In the genomic region with DNA sequence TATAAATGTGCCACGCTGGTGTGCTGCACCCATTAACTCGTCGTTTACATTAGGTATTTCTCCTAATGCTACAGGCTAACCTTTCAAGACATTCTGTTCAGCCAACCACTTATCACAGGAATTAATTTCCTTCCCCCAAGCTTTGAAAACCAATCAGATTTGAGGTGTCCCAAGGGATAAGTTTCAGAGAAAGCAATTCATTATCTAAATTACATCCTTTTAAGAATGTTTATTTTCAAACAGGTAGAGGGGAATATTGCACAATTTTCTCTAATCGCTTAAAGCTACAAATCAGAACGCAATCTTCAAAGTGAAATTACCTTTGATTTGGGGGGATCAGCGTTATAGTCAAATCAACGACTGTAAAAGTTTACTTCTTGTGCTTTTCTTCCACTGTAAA, we compare ENCODE assay signal across 8 cellular contexts. TPM values are rescaled to one million over a fixed set of nuclear protein-coding genes. Genes with fewer than 3 reads are reported as not detected.
DNase-seq lines count a peak whose midpoint lies in the region; ATAC-seq and TF ChIP-seq lines count a peak whose summit lies in the region.
"Had no signal": no experiment of that assay in that cellular context is flagged by ENCODE, and none has a peak within 500 bp of the region (broad histone marks: within the 10 kb centered on the region; RNA-seq: fewer than 3 reads in every experiment).

No MANE protein-coding gene starts in this region.

- H3K27ac ChIP-seq in naive thymus-derived CD4-positive, alpha-beta T cell (ENCODE audit: low read depth, low read length): peak overlapping the region; percentile 84

- H3K9me3 ChIP-seq in naive thymus-derived CD4-positive, alpha-beta T cell (ENCODE audit: control insufficient read depth in 2 of 3, low read length in 3 of 3): no peaks in the 10 kb centered on the region

- intact Hi-C loops in naive thymus-derived CD4-positive, alpha-beta T cell (cut with micrococcal nuclease): loop anchor here (1.0 to 10.0 kb wide), 10 partner anchors 53 to 1480 kb away; a partner anchor contains a TSS

- no peak for ATAC-seq in naive thymus-derived CD4-positive, alpha-beta T cell
- ATAC-seq in HG03520 (IDR thresholded peaks at IDR 0.05; ENCODE audit: unreplicated experiment): no peak
- ATAC-seq in HG03025 (IDR thresholded peaks at IDR 0.05; ENCODE audit: low FRiP score, unreplicated experiment): no peak

- H3K4me3 Mint-ChIP-seq in naive thymus-derived CD4-positive, alpha-beta T cell: peak overlapping the region; percentile 88 to 96 (median 94)

- peaks cover 21 to 65% (median 48%) of the 10 kb centered on the region in 7 donors for H3K4me1 Mint-ChIP-seq in naive thymus-derived CD4-positive, alpha-beta T cell

- DNase-seq in NCI-H69 (lab: John Stamatoyannopoulos, UW): peak; percentile 85
- DNase-seq in choroid plexus epithelial cell (ENCODE audit: low read depth): peak; percentile 45
- peak in 1 of 9 donors; percentile 17 for DNase-seq in naive thymus-derived CD4-positive, alpha-beta T cell
- no peak for DNase-seq in SKM-1 treated with dmso at 0.1 percent for 144 hours (lab: John Stamatoyannopoulos, UW; ENCODE audit: unreplicated experiment)

- H3K36me3 Mint-ChIP-seq in naive thymus-derived CD4-positive, alpha-beta T cell: peaks cover 0 to 2% (median 0%) of the 10 kb centered on the region in 5 donors

- no peaks in the 10 kb centered on the region for H3K27me3 ChIP-seq in naive thymus-derived CD4-positive, alpha-beta T cell (ENCODE audit: control insufficient read depth in 2 of 2, insufficient read depth in 2 of 2, low read length in 2 of 2)

- H3K9me3 Mint-ChIP-seq in naive thymus-derived CD4-positive, alpha-beta T cell: no peaks in the 10 kb centered on the region

- H3K27ac Mint-ChIP-seq in naive thymus-derived CD4-positive, alpha-beta T cell: peak overlapping the region in 8 of 9 donors; percentile 74 to 92 (median 90)

- peaks cover 5 to 8% of the 10 kb centered on the region in 2 donors for H3K4me1 ChIP-seq in naive thymus-derived CD4-positive, alpha-beta T cell (ENCODE audit: control insufficient read depth in 2 of 2, insufficient read depth in 2 of 2, low read length in 2 of 2)

- H3K36me3 ChIP-seq in naive thymus-derived CD4-positive, alpha-beta T cell (ENCODE audit: control insufficient read depth in 2 of 3, insufficient read depth in 3 of 3, low read length in 3 of 3): peaks cover 0 to 10% (median 0%) of the 10 kb centered on the region in 3 experiments

- POLR2A ChIA-PET in naive thymus-derived CD4-positive, alpha-beta T cell (lab: Charles Lee): interaction anchor here (0.6 to 2.0 kb wide), 12 partner anchors 9 to 890 kb away, joined by 3 to 14 read pairs (median 4); a partner anchor contains a TSS

- peak overlapping the region; percentile 90 for H3K4me3 ChIP-seq in GM08714 (ENCODE audit: low read length)
- H3K4me3 ChIP-seq in choroid plexus epithelial cell (ENCODE audit: low read depth, low read length): peak overlapping the region; percentile 81
- peak overlapping the region; percentile 68 for H3K4me3 ChIP-seq in naive thymus-derived CD4-positive, alpha-beta T cell (ENCODE audit: low read length)

- no peak for TF ChIP-seq CTCF in choroid plexus epithelial cell (conservative IDR thresholded peaks at IDR 0.05; ENCODE audit: low read depth, low read length)

- CTCF ChIA-PET in naive thymus-derived CD4-positive, alpha-beta T cell (lab: Charles Lee): interaction anchor here (1.4 kb wide), 1 partner anchor 96 kb away, joined by 4 read pairs; no protein-coding TSS in a partner anchor

- H3K27me3 Mint-ChIP-seq in naive thymus-derived CD4-positive, alpha-beta T cell: peaks cover 0 to 23% (median 0%) of the 10 kb centered on the region in 5 donors

RNA-seq across cellular contexts. Expression of a gene that starts 1.6 kb away (rescaled TPM):
- 10 to 100 TPM in 2 of 5 experiments, 1 to 10 TPM in 3; 7.9 to 12.6 (median 8.9) TPM for total RNA-seq in naive thymus-derived CD4-positive, alpha-beta T cell
- 1 to 10 TPM; 4.6 to 5.0 TPM for polyA plus RNA-seq in naive thymus-derived CD4-positive, alpha-beta T cell

RNA-seq across cellular contexts. Expression of a gene that starts 46.9 kb away (rescaled TPM):
- not detected for total RNA-seq in naive thymus-derived CD4-positive, alpha-beta T cell
- not detected for polyA plus RNA-seq in naive thymus-derived CD4-positive, alpha-beta T cell
- total RNA-seq: activated CD8-positive, alpha-beta memory T cell treated with anti-CD3 and anti-CD28 coated beads for 36 hours had no signal
